In the genomic region with DNA sequence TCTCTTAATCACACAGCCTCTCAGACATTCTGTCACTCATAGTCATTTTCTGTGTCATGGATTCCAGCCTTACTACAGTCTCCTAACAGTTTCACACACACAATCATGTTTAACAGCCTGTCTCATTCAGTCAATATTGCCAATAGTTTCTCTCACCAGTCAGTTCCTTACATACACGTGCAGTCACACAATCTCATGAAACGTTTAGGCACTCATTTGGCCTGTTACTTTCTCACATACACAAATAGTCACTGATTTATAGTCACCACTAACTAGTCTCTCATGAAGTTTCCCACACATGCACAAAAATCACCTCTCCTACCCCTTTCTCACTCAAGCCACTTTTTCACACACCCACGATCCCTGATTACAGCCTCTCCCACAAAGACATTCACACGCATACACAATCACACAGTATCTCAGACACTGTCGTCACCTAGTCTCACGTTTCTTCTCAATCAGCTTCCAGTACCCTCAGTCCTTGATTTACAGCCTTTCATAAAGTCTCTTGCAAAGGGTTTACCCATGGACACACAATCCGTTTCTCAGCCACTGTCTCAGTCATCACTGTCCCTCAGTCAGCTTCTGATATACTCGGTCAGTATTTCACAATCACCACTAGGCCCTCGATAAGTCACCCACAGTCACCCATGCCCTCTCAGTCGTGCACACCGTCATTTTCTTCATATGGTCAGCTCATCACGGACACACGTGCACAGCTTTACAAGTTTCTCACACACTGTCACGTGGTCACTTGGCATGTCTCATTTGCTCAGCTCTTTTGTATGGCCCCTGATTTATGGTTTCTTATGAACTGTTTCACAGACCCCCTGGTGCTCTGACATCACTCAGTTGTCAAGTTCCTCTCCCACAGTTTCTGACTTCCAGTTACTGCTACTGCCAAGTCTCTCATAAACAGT, we compare ENCODE assay signal across 13 cellular contexts.
"Had no signal": no experiment of that assay in that cellular context is flagged by ENCODE, and none has a peak within 500 bp of the region (broad histone marks: within the 10 kb centered on the region; RNA-seq: fewer than 3 reads in every experiment).

No MANE protein-coding gene starts in this region.

- H3K27ac ChIP-seq: colonic mucosa, esophagus squamous epithelium, transverse colon had no signal

- H3K4me3 ChIP-seq: colonic mucosa, esophagus squamous epithelium, smooth muscle cell, transverse colon had no signal

- DNase-seq: activated CD4-positive, alpha-beta T cell treated with anti-CD3 and anti-CD28 coated beads for 4 hours; activated CD8-positive, alpha-beta memory T cell treated with anti-CD3 and anti-CD28 coated beads, Interleukin-2, amount 50 U/mL, for 48 hours; activated naive CD4-positive, alpha-beta T cell; caudate nucleus; colonic mucosa; esophagus squamous epithelium; stimulated activated naive B cell treated with anti-CD40 and anti-IgM and Interleukin-4, amounts not matched to agents 10 μg/mL and 1 μg/mL and 100 μg/mL, for 72 hours; substantia nigra; T1000; transverse colon had no signal

- H3K4me2 ChIP-seq: smooth muscle cell had no signal

- ATAC-seq: right cardiac atrium; stimulated activated naive B cell treated with anti-CD40 and anti-IgM and Interleukin-4, amounts not matched to agents 10 μg/mL and 1 μg/mL and 100 μg/mL, for 72 hours had no signal

- H3K27me3 ChIP-seq: colonic mucosa, esophagus squamous epithelium, transverse colon had no signal

- H3K9me3 ChIP-seq: colonic mucosa, esophagus squamous epithelium, transverse colon had no signal

- H3K4me1 ChIP-seq: colonic mucosa, esophagus squamous epithelium, transverse colon had no signal

- FAIRE-seq: frontal cortex had no signal

- H3K36me3 ChIP-seq: colonic mucosa, transverse colon had no signal
